In genomic region chr6:41167173-41167963, GRCh38 we compare ENCODE assay signal across 16 cellular contexts. TPM values are rescaled to one million over a fixed set of nuclear protein-coding genes. Genes with fewer than 3 reads are reported as not detected.
DNase-seq lines count a peak whose midpoint lies in the region; ATAC-seq, FAIRE-seq and TF ChIP-seq lines count a peak whose summit lies in the region.
"Had no signal": no experiment of that assay in that cellular context is flagged by ENCODE, and none has a peak within 500 bp of the region (broad histone marks: within the 10 kb centered on the region; RNA-seq: fewer than 3 reads in every experiment).

No MANE protein-coding gene starts in this region.

- H3K79me2 ChIP-seq in GM12878 (ENCODE audit: control insufficient read depth, insufficient read depth, low read length) (no peaks in the 10 kb centered on the region), smooth muscle cell (ENCODE audit: low read depth) (no peaks in the 10 kb centered on the region)

- intact Hi-C loops in GM12878 (cut with micrococcal nuclease; ENCODE audit: unreplicated experiment): no loop called here

- H3K9me3 ChIP-seq in GM12878 (replicated peaks; ENCODE audit: control insufficient read depth, insufficient read depth, low read length) (no peaks in the 10 kb centered on the region), right atrium auricular region (no peaks in the 10 kb centered on the region), smooth muscle cell (replicated peaks; ENCODE audit: low read depth) (no peaks in the 10 kb centered on the region)
- H3K9me3 ChIP-seq: Caco-2 had no signal

- TF ChIP-seq RAD21 in GM12878 (IDR thresholded peaks at IDR 0.05; ENCODE audit: insufficient read depth, low read depth, low read length): no peak

- no peak for TF ChIP-seq EP300 in GM12878 (IDR thresholded peaks at IDR 0.05; ENCODE audit: borderline replicate concordance in 1 of 2, control insufficient read depth in 1 of 2, low read depth in 2 of 2, low read length in 2 of 2)

- no TSS peak for BruUV-seq in GM12878 (replicated peaks; lab: Mats Ljungman, UMichigan)

- RAD21 ChIA-PET in GM12878 (lab: Charles Lee; ENCODE audit: unreplicated experiment): no interaction called here

- H3K4me2 ChIP-seq in GM12878 (ENCODE audit: control insufficient read depth, insufficient read depth) (no peak overlapping the region), smooth muscle cell (no peak overlapping the region)
- H3K4me2 ChIP-seq: KMS-11 had no signal

- TF ChIP-seq CTCF in GM12878 (IDR thresholded peaks at IDR 0.05 in 2 of 3, conservative IDR thresholded peaks at IDR 0.05 in 1 of 3; ENCODE audit: control insufficient read depth in 2 of 3, extremely low read depth in 1 of 3, insufficient read depth in 1 of 3, low read depth in 3 of 3, low read length in 3 of 3): no peak
- no peak for TF ChIP-seq CTCF in right atrium auricular region (IDR thresholded peaks at IDR 0.05)
- no peak for TF ChIP-seq CTCF in smooth muscle cell (IDR thresholded peaks at IDR 0.05; ENCODE audit: borderline replicate concordance, insufficient read depth, poor library complexity, severe bottlenecking)

- no peak for FAIRE-seq in GM12878 (lab: Jason Lieb, UNC)

- POLR2A ChIA-PET in GM12878 (lab: Charles Lee): no interaction called here

- DNase-seq in COLO829 (ENCODE audit: low spot score) (peak; percentile 15), LHCN-M2 (ENCODE audit: low read depth) (peak; percentile 20), GM12878 (ENCODE audit: low read depth, low spot score) (no peak), left kidney (ENCODE audit: low read depth, low spot score) (peak; percentile 87), activated gamma-delta T cell (lab: John Stamatoyannopoulos, UW) (no peak), right atrium auricular region (ENCODE audit: low spot score) (no peak), smooth muscle cell (lab: John Stamatoyannopoulos, UW; ENCODE audit: unreplicated experiment) (no peak)
- no peak for DNase-seq in stimulated activated CD4-positive, alpha-beta T cell treated with anti-CD3 and anti-CD28 coated beads, Interleukin-15, amount 100 ng/mL, for 24 hours
- DNase-seq: hypothalamus, NCI-H82, T-helper 9 cell had no signal

- SMC1A ChIA-PET in GM12878 (lab: Charles Lee; ENCODE audit: uncharacterized antibody, unreplicated experiment): no interaction called here

- peaks cover 0 to 2% of the 10 kb centered on the region in 2 experiments; a peak in 1 of 4 replicates for H3K27me3 ChIP-seq in GM12878 (replicated peaks in 1 of 2; ENCODE audit: control insufficient read depth in 2 of 2, insufficient read depth in 2 of 2, low read length in 1 of 2)
- H3K27me3 ChIP-seq in right atrium auricular region: no peaks in the 10 kb centered on the region
- H3K27me3 ChIP-seq in smooth muscle cell (ENCODE audit: low read depth): no peaks in the 10 kb centered on the region

- in situ Hi-C loops in GM12878 (cut with MboI): no loop called here

- no peak for TF ChIP-seq POLR2A in GM12878 (IDR thresholded peaks at IDR 0.05; ENCODE audit: low read depth, low read length)

- H3K9ac ChIP-seq in GM12878 (ENCODE audit: control insufficient read depth, insufficient read depth, low read length): no peak overlapping the region
- no peak overlapping the region for H3K9ac ChIP-seq in smooth muscle cell (ENCODE audit: low read depth)
- H3K9ac ChIP-seq: KMS-11 had no signal

- H3K27ac ChIP-seq in GM12878 (ENCODE audit: control insufficient read depth, insufficient read depth) (no peak overlapping the region), right atrium auricular region (no peak overlapping the region), smooth muscle cell (ENCODE audit: low read depth) (no peak overlapping the region)
- H3K27ac ChIP-seq: coronary artery, KMS-11 had no signal

- CTCF ChIA-PET in GM12878 (lab: Yijun Ruan, JAX): interaction anchor here (1.7 to 1.9 kb wide), 2 partner anchors 10 to 15 kb away, joined by 4 to 9 read pairs; no protein-coding TSS in a partner anchor

- H2AFZ ChIP-seq in GM12878 (ENCODE audit: control insufficient read depth, low read depth, low read length): no peak overlapping the region
- H2AFZ ChIP-seq in smooth muscle cell (ENCODE audit: low read depth): no peak overlapping the region

- H3K4me1 ChIP-seq in GM12878 (ENCODE audit: control insufficient read depth, insufficient read depth, low read length): no peaks in the 10 kb centered on the region
- no peaks in the 10 kb centered on the region for H3K4me1 ChIP-seq in right atrium auricular region
- H3K4me1 ChIP-seq in smooth muscle cell (ENCODE audit: low read depth): no peaks in the 10 kb centered on the region
- H3K4me1 ChIP-seq: Caco-2 had no signal

- no peak overlapping the region for H3K4me3 ChIP-seq in GM12878
- no peak overlapping the region for H3K4me3 ChIP-seq in right atrium auricular region
- H3K4me3 ChIP-seq in smooth muscle cell: no peak overlapping the region
- H3K4me3 ChIP-seq: coronary artery had no signal

- WGBS in GM12878 (ENCODE audit: insufficient coverage, insufficient replicate concordance, low lambda C conversion rate, missing lambda C conversion rate): 28% methylated on average over 5 of the region's 5 CpGs
- WGBS in smooth muscle cell (ENCODE audit: low lambda C conversion rate): 73% methylated on average over 5 of the region's 5 CpGs

- no peak for ATAC-seq in GM12878

- H3F3A ChIP-seq in smooth muscle cell (ENCODE audit: low read depth): no peaks in the 10 kb centered on the region

- H3K36me3 ChIP-seq in GM12878 (ENCODE audit: control insufficient read depth in 2 of 2, insufficient read depth in 2 of 2, low read length in 1 of 2) (no peaks in the 10 kb centered on the region), right atrium auricular region (no peaks in the 10 kb centered on the region), smooth muscle cell (ENCODE audit: low read depth) (no peaks in the 10 kb centered on the region)

- H4K20me1 ChIP-seq in GM12878 (ENCODE audit: control insufficient read depth, insufficient read depth) (no peaks in the 10 kb centered on the region), smooth muscle cell (ENCODE audit: low read depth) (no peaks in the 10 kb centered on the region)

RNA-seq across cellular contexts. Expression of gene TREM2, which starts 4.5 kb away (rescaled TPM):
- not detected in 2 replicates for total RNA-seq in LHCN-M2 (2014; rRNA removed)
- polyA plus RNA-seq in LHCN-M2 (2012): 0.10 TPM
- total RNA-seq in GM12878 (2013; cell fraction: nucleolus; rRNA removed): not detected in 2 replicates
- not detected in 2 replicates for total RNA-seq in GM12878 (2014; rRNA removed)
- total RNA-seq in GM12878 (2014; rRNA removed; fragmentation: Illumina TruSeq; extraction: Trizol): not detected in 2 replicates
- total RNA-seq in GM12878 (2021): not detected in 2 replicates
- not detected for polyA plus RNA-seq in GM12878 (2011; ENCODE audit: low read depth)
- not detected in 2 replicates for polyA plus RNA-seq in GM12878 (2011; rRNA removed)
- polyA plus RNA-seq in GM12878 (2011; cell fraction: cytosol; rRNA removed): not detected in 2 replicates
- not detected in 2 replicates for polyA plus RNA-seq in GM12878 (2011; cell fraction: nucleus; rRNA removed)
- polyA plus RNA-seq in GM12878 (2012): not detected in 2 replicates
- not detected in 2 replicates for polyA plus RNA-seq in GM12878 (2014; fragmentation: Illumina TruSeq; extraction: Trizol)
- polyA plus RNA-seq in GM12878 (2014; fragmentation: Nextera tagmentation; extraction: Ambion mirVana): not detected
- not detected in 2 replicates for polyA plus RNA-seq in GM12878 (2014; rRNA removed)
- not detected for polyA plus RNA-seq in GM12878 (2016; fragmentation: Nextera tagmentation; extraction: Ambion mirVana)
- polyA minus RNA-seq in GM12878 (2011; rRNA and poly(A)+ RNA removed): not detected in 2 replicates
- not detected in 2 replicates for polyA minus RNA-seq in GM12878 (2011; cell fraction: cytosol; rRNA and poly(A)+ RNA removed)
- not detected in 2 replicates for polyA minus RNA-seq in GM12878 (2011; cell fraction: nucleus; rRNA and poly(A)+ RNA removed)
- total RNA-seq in right atrium auricular region: 1 to 10 TPM; 1.6 to 7.0 TPM
- not detected in 2 replicates for total RNA-seq in smooth muscle cell
- polyA plus RNA-seq in smooth muscle cell: 0.24 TPM in 1 of 2 replicates, not detected in the other
- total RNA-seq: activated T-helper 1 cell treated with anti-CD3 and anti-CD28 coated beads, Interleukin-12 subunit alpha, Interleukin-12 subunit beta, Interleukin-2, Interleukin-4 antibody, amounts not matched to agents 30 ng/mL and 10 ng/mL and 1 ng/mL, durations not matched to agents 14 hours and 24 hours and 36 hours; Caco-2 had no signal
- polyA plus RNA-seq: neural cell had no signal

RNA-seq across cellular contexts. Expression of gene TREML1, which starts 13.2 kb away (rescaled TPM):
- total RNA-seq in LHCN-M2 (2014; rRNA removed): not detected in 2 replicates
- not detected for polyA plus RNA-seq in LHCN-M2 (2012)
- not detected in 2 replicates for total RNA-seq in GM12878 (2013; cell fraction: nucleolus; rRNA removed)
- not detected in 2 replicates for total RNA-seq in GM12878 (2014; rRNA removed)
- total RNA-seq in GM12878 (2014; rRNA removed; fragmentation: Illumina TruSeq; extraction: Trizol): not detected in 2 replicates
- not detected in 2 replicates for total RNA-seq in GM12878 (2021)
- polyA plus RNA-seq in GM12878 (2011; ENCODE audit: low read depth): not detected
- not detected in 2 replicates for polyA plus RNA-seq in GM12878 (2011; rRNA removed)
- polyA plus RNA-seq in GM12878 (2011; cell fraction: cytosol; rRNA removed): not detected in 2 replicates
- not detected in 2 replicates for polyA plus RNA-seq in GM12878 (2011; cell fraction: nucleus; rRNA removed)
- not detected in 2 replicates for polyA plus RNA-seq in GM12878 (2012)
- not detected in 2 replicates for polyA plus RNA-seq in GM12878 (2014; fragmentation: Illumina TruSeq; extraction: Trizol)
- not detected for polyA plus RNA-seq in GM12878 (2014; fragmentation: Nextera tagmentation; extraction: Ambion mirVana)
- not detected in 2 replicates for polyA plus RNA-seq in GM12878 (2014; rRNA removed)
- polyA plus RNA-seq in GM12878 (2016; fragmentation: Nextera tagmentation; extraction: Ambion mirVana): under 1 TPM in 1 of 2 experiments, not detected in 1; 0.21 TPM
- polyA minus RNA-seq in GM12878 (2011; rRNA and poly(A)+ RNA removed): not detected in 2 replicates
- not detected in 2 replicates for polyA minus RNA-seq in GM12878 (2011; cell fraction: cytosol; rRNA and poly(A)+ RNA removed)
- not detected in 2 replicates for polyA minus RNA-seq in GM12878 (2011; cell fraction: nucleus; rRNA and poly(A)+ RNA removed)
- not detected for total RNA-seq in right atrium auricular region
- not detected in 2 replicates for total RNA-seq in smooth muscle cell
- not detected in 2 replicates for polyA plus RNA-seq in smooth muscle cell
- total RNA-seq: activated T-helper 1 cell treated with anti-CD3 and anti-CD28 coated beads, Interleukin-12 subunit alpha, Interleukin-12 subunit beta, Interleukin-2, Interleukin-4 antibody, amounts not matched to agents 30 ng/mL and 10 ng/mL and 1 ng/mL, durations not matched to agents 14 hours and 24 hours and 36 hours; Caco-2 had no signal
- polyA plus RNA-seq: neural cell had no signal

RNA-seq across cellular contexts. Expression of gene TREML2, which starts 33.6 kb away (rescaled TPM):
- not detected in 2 replicates for total RNA-seq in LHCN-M2 (2014; rRNA removed)
- polyA plus RNA-seq in LHCN-M2 (2012): not detected
- total RNA-seq in GM12878 (2013; cell fraction: nucleolus; rRNA removed): 21.1 and 21.6 TPM in 2 replicates
- total RNA-seq in GM12878 (2014; rRNA removed): 9.1 and 11.0 TPM in 2 replicates
- total RNA-seq in GM12878 (2014; rRNA removed; fragmentation: Illumina TruSeq; extraction: Trizol): 6.1 and 6.6 TPM in 2 replicates
- 6.8 and 8.2 TPM in 2 replicates for total RNA-seq in GM12878 (2021)
- 3.5 TPM for polyA plus RNA-seq in GM12878 (2011; ENCODE audit: low read depth)
- 1.2 and 1.7 TPM in 2 replicates for polyA plus RNA-seq in GM12878 (2011; rRNA removed)
- polyA plus RNA-seq in GM12878 (2011; cell fraction: cytosol; rRNA removed): 1.9 and 2.3 TPM in 2 replicates
- 1.3 and 1.4 TPM in 2 replicates for polyA plus RNA-seq in GM12878 (2011; cell fraction: nucleus; rRNA removed)
- polyA plus RNA-seq in GM12878 (2012): 5.2 and 14.1 TPM in 2 replicates
- polyA plus RNA-seq in GM12878 (2014; fragmentation: Illumina TruSeq; extraction: Trizol): 5.9 and 9.0 TPM in 2 replicates
- under 1 TPM; 0.49 to 0.79 TPM for polyA plus RNA-seq in GM12878 (2014; fragmentation: Nextera tagmentation; extraction: Ambion mirVana)
- 7.0 and 7.2 TPM in 2 replicates for polyA plus RNA-seq in GM12878 (2014; rRNA removed)
- 1 to 10 TPM; 7.4 to 7.7 TPM for polyA plus RNA-seq in GM12878 (2016; fragmentation: Nextera tagmentation; extraction: Ambion mirVana)
- 1.8 and 2.3 TPM in 2 replicates for polyA minus RNA-seq in GM12878 (2011; rRNA and poly(A)+ RNA removed)
- polyA minus RNA-seq in GM12878 (2011; cell fraction: cytosol; rRNA and poly(A)+ RNA removed): 0.31 and 0.40 TPM in 2 replicates
- polyA minus RNA-seq in GM12878 (2011; cell fraction: nucleus; rRNA and poly(A)+ RNA removed): 0.24 and 0.57 TPM in 2 replicates
- under 1 TPM in 1 of 2 donors, not detected in 1; 0.12 TPM for total RNA-seq in right atrium auricular region
- not detected in 2 replicates for total RNA-seq in smooth muscle cell
- polyA plus RNA-seq in smooth muscle cell: not detected in 2 replicates
- total RNA-seq: Caco-2 had no signal
- polyA plus RNA-seq: neural cell had no signal

Comparison
In these comparisons a context has a peak if more than half of its experiments do, and no peak if none do; other contexts are left out.
1. DNase-seq: peak in COLO829 (single experiment), LHCN-M2 (single experiment) and left kidney (single experiment); none in GM12878 (single experiment), activated gamma-delta T cell (single experiment), stimulated activated CD4-positive, alpha-beta T cell treated with anti-CD3 and anti-CD28 coated beads, Interleukin-15, amount 100 ng/mL, for 24 hours (single experiment), right atrium auricular region (single experiment) and smooth muscle cell (single experiment).